Comparison of ENCODE assay signal across 17 cellular contexts in the genomic region with DNA sequence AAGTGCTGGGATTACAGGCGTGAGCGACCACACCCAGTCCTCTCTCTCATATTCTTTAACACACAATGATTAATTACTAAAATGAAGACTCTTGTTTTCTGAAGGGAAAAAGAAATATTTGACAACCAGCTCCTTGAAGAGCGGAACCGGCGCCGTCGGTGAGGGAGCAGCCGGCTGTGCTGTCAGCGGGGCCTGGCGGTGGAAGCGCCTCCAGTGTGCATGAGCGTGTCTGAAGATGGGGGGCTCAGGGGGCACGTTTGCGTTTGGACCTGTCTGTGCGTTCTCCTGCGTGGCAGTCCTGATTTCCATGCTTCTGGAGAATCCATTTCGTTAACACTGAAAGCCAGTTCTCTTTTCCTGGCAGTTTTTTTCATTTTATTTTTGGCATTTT. TPM values are rescaled to one million over a fixed set of nuclear protein-coding genes. Genes with fewer than 3 reads are reported as not detected.
DNase-seq lines count a peak whose midpoint lies in the region; ATAC-seq and TF ChIP-seq lines count a peak whose summit lies in the region.
"Had no signal": no experiment of that assay in that cellular context is flagged by ENCODE, and none has a peak within 500 bp of the region (broad histone marks: within the 10 kb centered on the region; RNA-seq: fewer than 3 reads in every experiment).

No MANE protein-coding gene starts in this region.

- H3K36me3 Mint-ChIP-seq in glutamatergic neuron (ENCODE audit: unreplicated experiment): no peaks in the 10 kb centered on the region

- H3K27ac ChIP-seq in right cardiac atrium (ENCODE audit: low read length) (no peak overlapping the region), heart right ventricle (no peak overlapping the region), SK-N-MC (peak overlapping the region; percentile 31; the same call in 1 of the 2 replicates), ascending aorta (no peak overlapping the region)
- H3K27ac ChIP-seq: BLaER1 had no signal

- intact Hi-C loops in right cardiac atrium (cut with DNase I): loop anchor here in 1 of 4 donors (10.0 kb wide), 1 partner anchor 92 kb away; the partner anchor contains the start of gene EFNA2
- intact Hi-C loops in heart right ventricle (cut with DNase I): loop anchor here in 1 of 10 donors (10.0 kb wide), 1 partner anchor 92 kb away; the partner anchor contains the start of gene EFNA2
- intact Hi-C loops in ascending aorta (cut with DNase I): no loop called here

- H3K9ac ChIP-seq in SK-N-MC (ENCODE audit: insufficient read length): no peak overlapping the region
- H3K9ac ChIP-seq: BLaER1 had no signal

- H3K27ac Mint-ChIP-seq in glutamatergic neuron (ENCODE audit: unreplicated experiment): no peak overlapping the region
- H3K27ac Mint-ChIP-seq: CD8-positive, alpha-beta memory T cell had no signal

- TF ChIP-seq POLR2A in erythroblast (IDR thresholded peaks at IDR 0.05; ENCODE audit: low read length): no peak

- H3K4me3 ChIP-seq in right cardiac atrium (ENCODE audit: low read length): no peak overlapping the region
- no peak overlapping the region for H3K4me3 ChIP-seq in heart right ventricle
- H3K4me3 ChIP-seq in SK-N-MC: no peak overlapping the region
- no peak overlapping the region for H3K4me3 ChIP-seq in ascending aorta
- H3K4me3 ChIP-seq: BLaER1, GM12878 had no signal

- H3K4me1 ChIP-seq in right cardiac atrium (ENCODE audit: control insufficient read depth, insufficient read depth, low read length) (no peaks in the 10 kb centered on the region), heart right ventricle (peaks cover 9 to 27% (median 16%) of the 10 kb centered on the region in 9 donors), ascending aorta (no peaks in the 10 kb centered on the region)

- 95% methylated on average over 17 of the region's 17 CpGs for WGBS in right cardiac atrium
- 94% methylated on average over 17 of the region's 17 CpGs for WGBS in heart right ventricle, 2 donors

- H3K36me3 ChIP-seq in heart right ventricle (peaks cover 0 to 61% (median 11%) of the 10 kb centered on the region in 9 donors), SK-N-MC (ENCODE audit: insufficient read depth, low read length) (peaks cover 7% of the 10 kb centered on the region; the same call in 1 of the 2 replicates), ascending aorta (peaks cover 45 to 51% of the 10 kb centered on the region in 2 donors)

- peaks cover 11% of the 10 kb centered on the region for H3K27me3 Mint-ChIP-seq in glutamatergic neuron (ENCODE audit: unreplicated experiment)
- H3K27me3 Mint-ChIP-seq: CD8-positive, alpha-beta memory T cell had no signal

- peaks cover 6% of the 10 kb centered on the region for H3K9me3 Mint-ChIP-seq in glutamatergic neuron (ENCODE audit: unreplicated experiment)
- H3K9me3 Mint-ChIP-seq: CD8-positive, alpha-beta memory T cell; H9 had no signal

- DNase-seq in right cardiac atrium: peak in 2 of 3 donors; percentile 42 to 55
- no peak for DNase-seq in heart right ventricle
- DNase-seq in SK-N-MC (ENCODE audit: low read depth, low spot score): no peak
- DNase-seq in glutamatergic neuron: no peak
- no peak for DNase-seq in ascending aorta (ENCODE audit: low spot score in 2 of 2)
- no peak for DNase-seq in erythroblast (lab: John Stamatoyannopoulos, UW)
- DNase-seq in activated CD4-positive, alpha-beta T cell treated with anti-CD3 and anti-CD28 coated beads for 4 hours: no peak
- DNase-seq: 8988T; CD8-positive, alpha-beta memory T cell; COR-L47; DMS 273 treated with DMSO at 0.1 percent for 48 hours; DMS53; DND-41; EL; H9 had no signal

- H3K9me3 ChIP-seq in right cardiac atrium (ENCODE audit: control insufficient read depth, low read length) (no peaks in the 10 kb centered on the region), heart right ventricle (no peaks in the 10 kb centered on the region), SK-N-MC (ENCODE audit: low read depth, low read length) (no peaks in the 10 kb centered on the region), ascending aorta (no peaks in the 10 kb centered on the region)
- H3K9me3 ChIP-seq: BLaER1 had no signal

- no peak for TF ChIP-seq CTCF in heart right ventricle (IDR thresholded peaks at IDR 0.05)
- TF ChIP-seq CTCF in glutamatergic neuron (IDR thresholded peaks at IDR 0.05; ENCODE audit: partially characterized antibody, unreplicated experiment): no peak
- no peak for TF ChIP-seq CTCF in ascending aorta (IDR thresholded peaks at IDR 0.05)

- H3K4me1 Mint-ChIP-seq in glutamatergic neuron (ENCODE audit: low read depth, unreplicated experiment): peaks cover under 1% of the 10 kb centered on the region
- H3K4me1 Mint-ChIP-seq: CD8-positive, alpha-beta memory T cell had no signal

- peak overlapping the region; percentile 55 for H3K4me3 Mint-ChIP-seq in glutamatergic neuron (ENCODE audit: unreplicated experiment)
- H3K4me3 Mint-ChIP-seq: CD8-positive, alpha-beta memory T cell; H9 had no signal

- H3K27me3 ChIP-seq in right cardiac atrium (ENCODE audit: control insufficient read depth, insufficient read depth): no peaks in the 10 kb centered on the region
- H3K27me3 ChIP-seq in heart right ventricle: no peaks in the 10 kb centered on the region
- no peaks in the 10 kb centered on the region for H3K27me3 ChIP-seq in ascending aorta
- H3K27me3 ChIP-seq: BLaER1 had no signal

- ATAC-seq in right cardiac atrium (no peak), heart right ventricle (no peak)
- ATAC-seq: GM12878 had no signal

RNA-seq across cellular contexts. Expression of gene NDUFS7, which starts 7.3 kb away (rescaled TPM):
- total RNA-seq in right cardiac atrium: 100 to 1,000 TPM; 209 to 294 (median 259) TPM
- polyA plus RNA-seq in right cardiac atrium: 437 TPM
- total RNA-seq in heart right ventricle: 100 to 1,000 TPM; 248 to 446 (median 377) TPM
- polyA plus RNA-seq in heart right ventricle: 100 to 1,000 TPM; 307 to 498 TPM
- 123 TPM for total RNA-seq in glutamatergic neuron (ENCODE audit: unreplicated experiment)
- 216 TPM for total RNA-seq in ascending aorta

RNA-seq across cellular contexts. Expression of gene GAMT, which starts 24.9 kb away (rescaled TPM):
- total RNA-seq in right cardiac atrium (10 to 100 TPM; 49.2 to 76.2 (median 66.4) TPM), heart right ventricle (10 to 100 TPM; 53.4 to 89.2 (median 72.1) TPM), glutamatergic neuron (ENCODE audit: unreplicated experiment) (17.9 TPM), ascending aorta (56.4 TPM)
- polyA plus RNA-seq in right cardiac atrium (124 TPM), heart right ventricle (100 to 1,000 TPM in 1 of 2 donors, 10 to 100 TPM in 1; 30.8 to 260 TPM)

RNA-seq across cellular contexts. Expression of gene DAZAP1, which starts 31.0 kb away (rescaled TPM):
- total RNA-seq in right cardiac atrium (10 to 100 TPM; 78.7 to 92.1 (median 85.0) TPM), heart right ventricle (100 to 1,000 TPM in 2 of 10 donors, 10 to 100 TPM in 8; 56.7 to 111 (median 73.8) TPM), glutamatergic neuron (ENCODE audit: unreplicated experiment) (135 TPM), ascending aorta (15.8 TPM)
- polyA plus RNA-seq in right cardiac atrium (65.3 TPM), heart right ventricle (10 to 100 TPM; 82.6 to 91.3 TPM)

Comparison
In these comparisons a context has a peak if more than half of its experiments do, and no peak if none do; other contexts are left out.
1. DNase-seq: peak in right cardiac atrium (2 of 3); none in heart right ventricle (0 of 2), SK-N-MC (single experiment), glutamatergic neuron (single experiment), ascending aorta (0 of 2), erythroblast (0 of 2) and activated CD4-positive, alpha-beta T cell treated with anti-CD3 and anti-CD28 coated beads for 4 hours (0 of 2).